In genomic region chr7:21336743-21337142, GRCh38 we compare ENCODE assay signal across 21 cellular contexts.
"Had no signal": no experiment of that assay in that cellular context is flagged by ENCODE, and none has a peak within 500 bp of the region (broad histone marks: within the 10 kb centered on the region; RNA-seq: fewer than 3 reads in every experiment).

No MANE protein-coding gene starts in this region.

- H3K36me3 Mint-ChIP-seq: type B pancreatic cell had no signal

- H3K27me3 Mint-ChIP-seq: activated B cell treated with CpG ODN at 0.5 μM for 24 hours; activated CD8-positive, alpha-beta T cell treated with anti-CD3 and anti-CD28 coated beads for 36 hours; activated naive CD8-positive, alpha-beta T cell; activated T-cell treated with anti-CD3 and anti-CD28 coated beads, Interleukin-2, amount 50 U/mL, for 24 hours; naive thymus-derived CD4-positive, alpha-beta T cell had no signal

- DNase-seq: activated B cell treated with CpG ODN at 0.5 μM for 24 hours; activated CD4-positive, alpha-beta T cell treated with anti-CD3 and anti-CD28 coated beads for 4 hours; activated CD8-positive, alpha-beta T cell treated with anti-CD3 and anti-CD28 coated beads for 36 hours; activated naive CD4-positive, alpha-beta T cell; activated T-cell treated with anti-CD3 and anti-CD28 coated beads, Interleukin-2, amount 50 U/mL, for 24 hours; adrenal gland; brain microvascular endothelial cell; caudate nucleus; dermis blood vessel endothelial cell; effector CD8-positive, alpha-beta T cell; foreskin keratinocyte; lower lobe of right lung; naive thymus-derived CD4-positive, alpha-beta T cell; ovary; spleen; stimulated activated CD4-positive, alpha-beta T cell treated with anti-CD3 and anti-CD28 coated beads, Interleukin-4, amount 100 ng/mL, for 1 hour; stimulated activated naive CD4-positive, alpha-beta T cell treated with Interleukin-2 at 50 U/mL for 16 hours had no signal

- ATAC-seq: activated CD8-positive, alpha-beta T cell treated with anti-CD3 and anti-CD28 coated beads for 36 hours; foreskin keratinocyte; left lobe of liver; lower lobe of right lung; naive thymus-derived CD4-positive, alpha-beta T cell had no signal

- H3K4me3 Mint-ChIP-seq: activated B cell treated with CpG ODN at 0.5 μM for 24 hours; activated CD8-positive, alpha-beta T cell treated with anti-CD3 and anti-CD28 coated beads for 36 hours; activated naive CD8-positive, alpha-beta T cell; activated T-cell treated with anti-CD3 and anti-CD28 coated beads, Interleukin-2, amount 50 U/mL, for 24 hours; type B pancreatic cell had no signal

- H3K9me3 Mint-ChIP-seq: activated B cell treated with CpG ODN at 0.5 μM for 24 hours, type B pancreatic cell had no signal

- H3K27ac Mint-ChIP-seq: activated B cell treated with CpG ODN at 0.5 μM for 24 hours; activated T-cell treated with anti-CD3 and anti-CD28 coated beads, Interleukin-2, amount 50 U/mL, for 24 hours; activated T-helper 2 cell treated with anti-CD3 and anti-CD28 coated beads, Interferon-gamma antibody, Interleukin-2, Interleukin-4, amounts not matched to agents 10 μg/mL and 5 μg/mL and 100 μg/mL, durations not matched to agents 14 hours and 24 hours and 36 hours; type B pancreatic cell had no signal
